In the genomic region with DNA sequence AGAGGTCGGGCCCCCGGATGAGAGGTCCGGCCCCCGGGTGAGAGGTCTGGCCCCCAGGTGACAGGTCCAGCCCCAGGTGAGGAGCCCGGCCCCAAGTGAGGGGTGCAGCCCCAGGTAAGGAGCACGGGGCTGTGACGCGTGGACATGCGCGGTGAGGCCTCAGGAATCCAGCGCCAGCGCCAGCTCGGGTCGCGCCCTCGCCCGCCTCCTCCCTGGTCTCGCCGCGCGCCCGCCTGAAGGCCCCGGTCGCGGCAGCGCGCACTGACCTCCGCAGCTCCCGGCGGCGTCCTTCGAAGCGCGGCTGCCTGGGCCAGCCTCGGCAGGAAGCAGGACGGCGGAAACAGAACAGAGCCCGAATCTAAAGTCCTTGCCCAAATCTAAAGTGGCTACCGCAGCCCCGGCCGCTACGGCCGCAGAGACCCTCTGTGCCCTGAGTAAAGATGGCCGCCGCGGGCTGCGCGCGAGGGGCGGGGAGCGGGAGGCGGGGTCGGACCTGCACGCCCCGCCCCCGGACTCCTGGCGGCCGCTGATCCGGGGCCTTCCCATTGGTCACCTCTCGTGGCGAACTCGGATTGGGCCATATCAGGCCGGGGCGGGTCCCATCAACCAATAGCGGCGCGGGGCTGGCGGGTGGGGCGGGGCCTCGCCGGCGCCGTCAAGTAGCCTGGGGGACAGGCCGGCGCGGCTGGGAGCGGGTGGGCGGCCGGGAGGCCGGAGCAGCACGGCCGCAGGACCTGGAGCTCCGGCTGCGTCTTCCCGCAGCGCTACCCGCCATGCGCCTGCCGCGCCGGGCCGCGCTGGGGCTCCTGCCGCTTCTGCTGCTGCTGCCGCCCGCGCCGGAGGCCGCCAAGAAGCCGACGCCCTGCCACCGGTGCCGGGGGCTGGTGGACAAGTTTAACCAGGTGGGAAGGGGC, we compare ENCODE assay signal across 1 cellular context.
A peak's percentile ranks its signal among the peaks of the same experiment; 100 is the strongest.
TF ChIP-seq lines count a peak whose summit lies in the region.

TSS of gene ALG12 (minus strand) at position 442 of the 914 bp plus-strand sequence. CDS start 4,673 bp downstream, outside the sequence.
A gene with protein sequence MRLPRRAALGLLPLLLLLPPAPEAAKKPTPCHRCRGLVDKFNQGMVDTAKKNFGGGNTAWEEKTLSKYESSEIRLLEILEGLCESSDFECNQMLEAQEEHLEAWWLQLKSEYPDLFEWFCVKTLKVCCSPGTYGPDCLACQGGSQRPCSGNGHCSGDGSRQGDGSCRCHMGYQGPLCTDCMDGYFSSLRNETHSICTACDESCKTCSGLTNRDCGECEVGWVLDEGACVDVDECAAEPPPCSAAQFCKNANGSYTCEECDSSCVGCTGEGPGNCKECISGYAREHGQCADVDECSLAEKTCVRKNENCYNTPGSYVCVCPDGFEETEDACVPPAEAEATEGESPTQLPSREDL (plus strand): TSS at position 638 of the 914 bp plus-strand sequence. CDS start 136 bp downstream, at position 774.

TF ChIP-seq in HEK293, 187 proteins besides CTCF, POLR2A, EP300 and RAD21 (continued from another document and continues in another):
- TF ChIP-seq SP2 (tag by site-specific recombination; IDR thresholded peaks at IDR 0.05) (peak; percentile 89), ZNF274 (IDR thresholded peaks at IDR 0.05; ENCODE audit: low read length) (no peak), ZNF274 (tag by site-specific recombination; IDR thresholded peaks at IDR 0.05; ENCODE audit: borderline replicate concordance) (no peak), ZNF473 (tag by site-specific recombination; IDR thresholded peaks at IDR 0.05) (no peak), ZNF175 (tag by site-specific recombination; IDR thresholded peaks at IDR 0.05) (no peak), ZSCAN5A (tag by site-specific recombination; IDR thresholded peaks at IDR 0.05) (0 out of 2 replicates have a peak, but pooled peaks have one; percentile 28), ZNF707 (tag by site-specific recombination; IDR thresholded peaks at IDR 0.05) (no peak), KLF9 (tag by site-specific recombination; IDR thresholded peaks at IDR 0.05; ENCODE audit: low read depth) (peak; percentile 77), SETDB1 (IDR thresholded peaks at IDR 0.05; ENCODE audit: insufficient read length, low read length) (no peak), ZNF211 (tag by site-specific recombination; IDR thresholded peaks at IDR 0.05; ENCODE audit: low read depth) (no peak), RBAK (tag by site-specific recombination; IDR thresholded peaks at IDR 0.05) (no peak), ZNF624 (tag by site-specific recombination; IDR thresholded peaks at IDR 0.05) (no peak), FEZF1 (tag by site-specific recombination; IDR thresholded peaks at IDR 0.05) (no peak), ZBTB17 (tag by site-specific recombination; IDR thresholded peaks at IDR 0.05) (peak; percentile 33; the same call in 1 of the 2 replicates), ZNF600 (tag by site-specific recombination; IDR thresholded peaks at IDR 0.05) (no peak), ZNF701 (tag by site-specific recombination; IDR thresholded peaks at IDR 0.05) (no peak), ZNF292 (tag by site-specific recombination; IDR thresholded peaks at IDR 0.05; ENCODE audit: borderline replicate concordance, low read depth) (no peak), ZNF18 (tag by site-specific recombination; IDR thresholded peaks at IDR 0.05) (no peak), ZBTB26 (tag by site-specific recombination; optimal IDR thresholded peaks at IDR 0.05) (peak; percentile 96), ZNF785 (tag by site-specific recombination; IDR thresholded peaks at IDR 0.05) (no peak), ZNF155 (tag by site-specific recombination; IDR thresholded peaks at IDR 0.05) (no peak), ZNF629 (tag by site-specific recombination; IDR thresholded peaks at IDR 0.05) (no peak), GLIS1 (tag by site-specific recombination; IDR thresholded peaks at IDR 0.05) (peak; percentile 36; the same call in 1 of the 2 replicates), ZNF214 (tag by site-specific recombination; IDR thresholded peaks at IDR 0.05; ENCODE audit: borderline replicate concordance) (no peak), ZNF366 (tag by site-specific recombination; conservative IDR thresholded peaks at IDR 0.05) (no peak), ZNF596 (tag by site-specific recombination; IDR thresholded peaks at IDR 0.05) (0 out of 2 replicates have a peak, but pooled peaks have one; percentile 10), REST (tag by site-specific recombination; IDR thresholded peaks at IDR 0.05) (no peak), ZNF664 (tag by site-specific recombination; IDR thresholded peaks at IDR 0.05) (no peak), ZNF76 (tag by site-specific recombination; IDR thresholded peaks at IDR 0.05; ENCODE audit: borderline replicate concordance, low read depth) (peak; percentile 78; the same call in 1 of the 2 replicates), WT1 (tag by site-specific recombination; IDR thresholded peaks at IDR 0.05) (no peak), ZNF416 (tag by site-specific recombination; IDR thresholded peaks at IDR 0.05) (no peak), ZNF23 (tag by site-specific recombination; IDR thresholded peaks at IDR 0.05; ENCODE audit: borderline replicate concordance) (no peak), SP3 (tag by site-specific recombination; IDR thresholded peaks at IDR 0.05) (peak; percentile 98), ZNF132 (tag by site-specific recombination; IDR thresholded peaks at IDR 0.05; ENCODE audit: borderline replicate concordance) (no peak)
- TF ChIP-seq, protein P1, sequence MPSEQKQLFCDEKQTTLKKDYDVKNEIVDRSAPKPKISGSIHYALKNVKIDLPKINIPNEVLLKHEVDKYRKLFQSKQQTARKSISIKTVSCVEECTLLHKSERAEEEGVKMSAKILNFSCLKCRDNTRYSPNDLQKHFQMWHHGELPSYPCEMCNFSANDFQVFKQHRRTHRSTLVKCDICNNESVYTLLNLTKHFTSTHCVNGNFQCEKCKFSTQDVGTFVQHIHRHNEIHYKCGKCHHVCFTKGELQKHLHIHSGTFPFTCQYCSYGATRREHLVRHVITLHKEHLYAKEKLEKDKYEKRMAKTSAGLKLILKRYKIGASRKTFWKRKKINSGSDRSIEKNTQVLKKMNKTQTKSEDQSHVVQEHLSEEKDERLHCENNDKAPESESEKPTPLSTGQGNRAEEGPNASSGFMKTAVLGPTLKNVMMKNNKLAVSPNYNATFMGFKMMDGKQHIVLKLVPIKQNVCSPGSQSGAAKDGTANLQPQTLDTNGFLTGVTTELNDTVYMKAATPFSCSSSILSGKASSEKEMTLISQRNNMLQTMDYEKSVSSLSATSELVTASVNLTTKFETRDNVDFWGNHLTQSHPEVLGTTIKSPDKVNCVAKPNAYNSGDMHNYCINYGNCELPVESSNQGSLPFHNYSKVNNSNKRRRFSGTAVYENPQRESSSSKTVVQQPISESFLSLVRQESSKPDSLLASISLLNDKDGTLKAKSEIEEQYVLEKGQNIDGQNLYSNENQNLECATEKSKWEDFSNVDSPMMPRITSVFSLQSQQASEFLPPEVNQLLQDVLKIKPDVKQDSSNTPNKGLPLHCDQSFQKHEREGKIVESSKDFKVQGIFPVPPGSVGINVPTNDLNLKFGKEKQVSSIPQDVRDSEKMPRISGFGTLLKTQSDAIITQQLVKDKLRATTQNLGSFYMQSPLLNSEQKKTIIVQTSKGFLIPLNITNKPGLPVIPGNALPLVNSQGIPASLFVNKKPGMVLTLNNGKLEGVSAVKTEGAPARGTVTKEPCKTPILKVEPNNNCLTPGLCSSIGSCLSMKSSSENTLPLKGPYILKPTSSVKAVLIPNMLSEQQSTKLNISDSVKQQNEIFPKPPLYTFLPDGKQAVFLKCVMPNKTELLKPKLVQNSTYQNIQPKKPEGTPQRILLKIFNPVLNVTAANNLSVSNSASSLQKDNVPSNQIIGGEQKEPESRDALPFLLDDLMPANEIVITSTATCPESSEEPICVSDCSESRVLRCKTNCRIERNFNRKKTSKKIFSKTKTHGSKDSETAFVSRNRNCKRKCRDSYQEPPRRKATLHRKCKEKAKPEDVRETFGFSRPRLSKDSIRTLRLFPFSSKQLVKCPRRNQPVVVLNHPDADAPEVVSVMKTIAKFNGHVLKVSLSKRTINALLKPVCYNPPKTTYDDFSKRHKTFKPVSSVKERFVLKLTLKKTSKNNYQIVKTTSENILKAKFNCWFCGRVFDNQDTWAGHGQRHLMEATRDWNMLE (tag by site-specific recombination; conservative IDR thresholded peaks at IDR 0.05; ENCODE audit: low read depth) = no peak
- TF ChIP-seq, protein P2, sequence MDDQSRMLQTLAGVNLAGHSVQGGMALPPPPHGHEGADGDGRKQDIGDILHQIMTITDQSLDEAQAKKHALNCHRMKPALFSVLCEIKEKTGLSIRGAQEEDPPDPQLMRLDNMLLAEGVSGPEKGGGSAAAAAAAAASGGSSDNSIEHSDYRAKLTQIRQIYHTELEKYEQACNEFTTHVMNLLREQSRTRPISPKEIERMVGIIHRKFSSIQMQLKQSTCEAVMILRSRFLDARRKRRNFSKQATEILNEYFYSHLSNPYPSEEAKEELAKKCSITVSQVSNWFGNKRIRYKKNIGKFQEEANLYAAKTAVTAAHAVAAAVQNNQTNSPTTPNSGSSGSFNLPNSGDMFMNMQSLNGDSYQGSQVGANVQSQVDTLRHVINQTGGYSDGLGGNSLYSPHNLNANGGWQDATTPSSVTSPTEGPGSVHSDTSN (CRISPR knock-in tag; IDR thresholded peaks at IDR 0.05) = no peak
- TF ChIP-seq, protein P3, sequence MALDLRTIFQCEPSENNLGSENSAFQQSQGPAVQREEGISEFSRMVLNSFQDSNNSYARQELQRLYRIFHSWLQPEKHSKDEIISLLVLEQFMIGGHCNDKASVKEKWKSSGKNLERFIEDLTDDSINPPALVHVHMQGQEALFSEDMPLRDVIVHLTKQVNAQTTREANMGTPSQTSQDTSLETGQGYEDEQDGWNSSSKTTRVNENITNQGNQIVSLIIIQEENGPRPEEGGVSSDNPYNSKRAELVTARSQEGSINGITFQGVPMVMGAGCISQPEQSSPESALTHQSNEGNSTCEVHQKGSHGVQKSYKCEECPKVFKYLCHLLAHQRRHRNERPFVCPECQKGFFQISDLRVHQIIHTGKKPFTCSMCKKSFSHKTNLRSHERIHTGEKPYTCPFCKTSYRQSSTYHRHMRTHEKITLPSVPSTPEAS (tag by site-specific recombination; IDR thresholded peaks at IDR 0.05) = no peak
